Comparison of ENCODE assay signal across 8 cellular contexts in the genomic region with DNA sequence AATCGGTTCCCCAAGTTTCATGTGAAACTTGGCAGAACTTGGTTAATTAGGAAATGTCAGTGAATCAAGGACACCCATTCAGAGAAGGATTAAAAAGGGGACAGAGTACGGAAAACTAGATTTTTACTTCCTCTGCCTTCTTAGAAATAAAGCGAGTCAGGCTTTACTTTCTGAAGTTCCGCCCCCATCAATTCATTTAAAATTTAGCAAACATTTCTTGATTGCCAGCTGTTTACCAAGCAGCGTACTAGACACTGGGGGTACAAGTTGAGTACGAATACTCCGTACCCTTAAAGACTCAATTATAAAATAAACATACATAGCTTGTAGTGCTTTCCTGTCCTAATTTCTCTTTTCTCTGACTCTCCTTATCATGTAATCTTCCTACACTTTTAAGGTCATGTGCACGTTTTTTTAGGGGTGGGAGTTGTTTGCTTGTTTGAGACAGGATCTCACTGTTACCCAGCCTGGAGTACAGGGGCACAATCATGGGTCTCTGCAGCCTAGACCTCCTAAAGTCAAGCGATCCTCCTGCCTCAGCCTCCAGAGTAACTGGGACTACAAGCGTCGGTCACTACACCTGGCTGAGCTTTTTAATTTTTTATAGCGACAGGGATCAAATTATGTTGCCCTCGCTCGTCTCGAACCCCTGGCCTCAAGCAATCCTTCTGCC. TPM values are rescaled to one million over a fixed set of nuclear protein-coding genes. Genes with fewer than 3 reads are reported as not detected.
DNase-seq lines count a peak whose midpoint lies in the region; ATAC-seq and TF ChIP-seq lines count a peak whose summit lies in the region.

No MANE protein-coding gene starts in this region.

- peak overlapping the region; percentile 62 for H3K27ac ChIP-seq in caudate nucleus (ENCODE audit: low read depth, low read length)

- H3K27ac Mint-ChIP-seq in natural killer cell treated with Interleukin-12 subunit alpha and Interleukin-12 subunit beta and Interleukin-15 and Interleukin-18, amount 100 ng/mL, for 72 hours, result peak overlapping the region; percentile 94 to 99

- H3K27me3 ChIP-seq in BE2C, result peaks cover 18% of the 10 kb centered on the region

- H3K4me1 Mint-ChIP-seq in natural killer cell treated with Interleukin-12 subunit alpha and Interleukin-12 subunit beta and Interleukin-15 and Interleukin-18, amount 100 ng/mL, for 72 hours (ENCODE audit: low read depth in 2 of 2), result peaks cover 25 to 39% of the 10 kb centered on the region in 2 donors

- H3K9me3 ChIP-seq in BE2C, result no peaks in the 10 kb centered on the region

- H3K27me3 Mint-ChIP-seq in natural killer cell treated with Interleukin-12 subunit alpha and Interleukin-12 subunit beta and Interleukin-15 and Interleukin-18, amount 100 ng/mL, for 72 hours, result peaks cover 0 to 6% of the 10 kb centered on the region in 2 donors

- no peak for ATAC-seq in natural killer cell treated with Interleukin-12 subunit alpha and Interleukin-12 subunit beta and Interleukin-15 and Interleukin-18, amount 100 ng/mL, for 72 hours
- no peak for ATAC-seq in GM18520 (IDR thresholded peaks at IDR 0.05; ENCODE audit: unreplicated experiment)

- H3K36me3 ChIP-seq in BE2C, result no peaks in the 10 kb centered on the region

- H3K4me3 ChIP-seq in BE2C (ENCODE audit: low read depth, low read length) (peak overlapping the region; percentile 19; the same call in 1 of the 2 replicates), LNCaP clone FGC (ENCODE audit: low read depth, low read length) (peak overlapping the region; percentile 62)

- no peaks in the 10 kb centered on the region for H3K4me1 ChIP-seq in BE2C

- H3K4me3 Mint-ChIP-seq in natural killer cell treated with Interleukin-12 subunit alpha and Interleukin-12 subunit beta and Interleukin-15 and Interleukin-18, amount 100 ng/mL, for 72 hours, result peak overlapping the region; percentile 92

- H3K9me3 Mint-ChIP-seq in natural killer cell treated with Interleukin-12 subunit alpha and Interleukin-12 subunit beta and Interleukin-15 and Interleukin-18, amount 100 ng/mL, for 72 hours, result no peaks in the 10 kb centered on the region

- H3K36me3 Mint-ChIP-seq in natural killer cell treated with Interleukin-12 subunit alpha and Interleukin-12 subunit beta and Interleukin-15 and Interleukin-18, amount 100 ng/mL, for 72 hours, result peaks cover 5% of the 10 kb centered on the region

- DNase-seq in BE2C, result no peak
- no peak for DNase-seq in LNCaP clone FGC (ENCODE audit: low read depth)
- no peak for DNase-seq in caudate nucleus (lab: John Stamatoyannopoulos, UW)
- DNase-seq in natural killer cell treated with Interleukin-12 subunit alpha and Interleukin-12 subunit beta and Interleukin-15 and Interleukin-18, amount 100 ng/mL, for 72 hours (ENCODE audit: low spot score), result no peak
- DNase-seq in NCI-H1694 (lab: John Stamatoyannopoulos, UW), result no peak
- DNase-seq in NCI-H1092 (lab: John Stamatoyannopoulos, UW), result no peak
- no peak for DNase-seq in EL

- TF ChIP-seq CTCF in BE2C (IDR thresholded peaks at IDR 0.05; ENCODE audit: low read depth, low read length) (no peak), LNCaP clone FGC (IDR thresholded peaks at IDR 0.05; ENCODE audit: control insufficient read depth, extremely low read depth, insufficient read depth) (no peak)

RNA-seq across cellular contexts. Expression of gene ABI1, which starts 0.7 kb away (rescaled TPM):
- 22.0 TPM for polyA plus RNA-seq in BE2C (2012; ENCODE audit: insufficient read depth, insufficient read length, low read depth)
- 10 to 100 TPM; 42.1 to 66.7 TPM for total RNA-seq in natural killer cell treated with Interleukin-12 subunit alpha and Interleukin-12 subunit beta and Interleukin-15 and Interleukin-18, amount 100 ng/mL, for 72 hours
